In the genomic region with DNA sequence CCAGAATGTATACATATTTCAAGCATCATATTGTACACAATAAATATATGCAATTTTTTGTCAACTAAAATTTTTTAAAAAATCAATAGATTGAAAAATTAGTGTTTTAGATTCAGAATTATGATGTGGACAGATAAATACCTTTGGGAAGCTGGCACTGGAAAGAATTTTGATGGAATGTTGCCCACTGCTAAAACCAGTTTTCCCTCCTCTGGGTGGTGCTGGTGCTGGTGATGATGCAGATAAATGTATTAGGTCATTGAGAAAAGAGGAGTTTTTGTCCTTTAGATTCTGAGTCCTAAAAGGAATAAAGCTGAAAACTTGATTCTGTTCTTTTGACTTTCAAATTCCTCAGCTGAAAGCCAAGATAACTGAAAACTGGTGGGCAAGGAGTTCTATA, we compare ENCODE assay signal across 22 cellular contexts.
"Had no signal": no experiment of that assay in that cellular context is flagged by ENCODE, and none has a peak within 500 bp of the region (broad histone marks: within the 10 kb centered on the region; RNA-seq: fewer than 3 reads in every experiment).

No MANE protein-coding gene starts in this region.

- DNase-seq: colonic mucosa; cortex of kidney; effector CD8-positive, alpha-beta T cell; effector memory CD8-positive, alpha-beta T cell; endodermal cell; erythroblast; esophagus squamous epithelium; foreskin fibroblast; foreskin melanocyte; gastrocnemius medialis; glutamatergic neuron; head of caudate nucleus; heart right ventricle; hippocampal formation; left cardiac atrium; left lung; left ventricle myocardium superior; lower lobe of right lung; mesenchymal stem cell; mucosa of descending colon; naive B cell had no signal

- H3K4me3 ChIP-seq: colonic mucosa, esophagus squamous epithelium, gastrocnemius medialis, heart right ventricle, left lung, lower lobe of right lung, mucosa of descending colon had no signal

- H3K27ac ChIP-seq: colonic mucosa, epithelial cell of prostate, esophagus squamous epithelium, gastrocnemius medialis, heart right ventricle, left lung, lower lobe of right lung had no signal
